ENCODE assay signal across 21 cellular contexts in genomic region chr2:164447660-164448059, GRCh38.
"Had no signal": no experiment of that assay in that cellular context is flagged by ENCODE, and none has a peak within 500 bp of the region (broad histone marks: within the 10 kb centered on the region; RNA-seq: fewer than 3 reads in every experiment).

No MANE protein-coding gene starts in this region.

- H3K36me3 ChIP-seq: colonic mucosa, left ventricle myocardium inferior, lower lobe of right lung, sigmoid colon, tibial nerve had no signal

- H3K4me3 ChIP-seq: colonic mucosa, hepatocyte, left ventricle myocardium inferior, lower lobe of right lung, sigmoid colon, skin epidermis, testis, tibial nerve had no signal

- H3K27ac Mint-ChIP-seq: memory B cell; natural killer cell treated with Interleukin-12 subunit alpha and Interleukin-12 subunit beta and Interleukin-15 and Interleukin-18, amount 100 ng/mL, for 72 hours; stimulated activated naive B cell treated with anti-CD40 and anti-IgM and Interleukin-4, amounts not matched to agents 10 μg/mL and 1 μg/mL and 100 μg/mL, for 72 hours; stimulated activated naive CD8-positive, alpha-beta T cell treated with anti-CD3 and anti-CD28 coated beads, Interleukin-15, amount 100 ng/mL, for 72 hours had no signal

- H3K27ac ChIP-seq: colonic mucosa, hepatocyte, left ventricle myocardium inferior, lower lobe of right lung, sigmoid colon, skin epidermis, testis, tibial nerve had no signal

- H2AFZ ChIP-seq: hepatocyte had no signal

- H3K4me1 ChIP-seq: colonic mucosa, left ventricle myocardium inferior, lower lobe of right lung, sigmoid colon, testis, tibial nerve had no signal

- H3K36me3 Mint-ChIP-seq: memory B cell; natural killer cell treated with Interleukin-12 subunit alpha and Interleukin-12 subunit beta and Interleukin-15 and Interleukin-18, amount 100 ng/mL, for 72 hours; stimulated activated naive B cell treated with anti-CD40 and anti-IgM and Interleukin-4, amounts not matched to agents 10 μg/mL and 1 μg/mL and 100 μg/mL, for 72 hours had no signal

- ATAC-seq: left cardiac atrium; lower lobe of right lung; natural killer cell treated with Interleukin-12 subunit alpha and Interleukin-12 subunit beta and Interleukin-15 and Interleukin-18, amount 100 ng/mL, for 72 hours; stimulated activated naive B cell treated with anti-CD40 and anti-IgM and Interleukin-4, amounts not matched to agents 10 μg/mL and 1 μg/mL and 100 μg/mL, for 72 hours; stimulated activated naive CD8-positive, alpha-beta T cell treated with anti-CD3 and anti-CD28 coated beads, Interleukin-15, amount 100 ng/mL, for 72 hours had no signal

- H3K27me3 ChIP-seq: colonic mucosa, hepatocyte, sigmoid colon, testis, tibial nerve had no signal

- H3K27me3 Mint-ChIP-seq: natural killer cell treated with Interleukin-12 subunit alpha and Interleukin-12 subunit beta and Interleukin-15 and Interleukin-18, amount 100 ng/mL, for 72 hours; stimulated activated naive B cell treated with anti-CD40 and anti-IgM and Interleukin-4, amounts not matched to agents 10 μg/mL and 1 μg/mL and 100 μg/mL, for 72 hours; stimulated activated naive CD8-positive, alpha-beta T cell treated with anti-CD3 and anti-CD28 coated beads, Interleukin-15, amount 100 ng/mL, for 72 hours had no signal

- H3K4me3 Mint-ChIP-seq: memory B cell; natural killer cell treated with Interleukin-12 subunit alpha and Interleukin-12 subunit beta and Interleukin-15 and Interleukin-18, amount 100 ng/mL, for 72 hours; stimulated activated naive B cell treated with anti-CD40 and anti-IgM and Interleukin-4, amounts not matched to agents 10 μg/mL and 1 μg/mL and 100 μg/mL, for 72 hours; stimulated activated naive CD8-positive, alpha-beta T cell treated with anti-CD3 and anti-CD28 coated beads, Interleukin-15, amount 100 ng/mL, for 72 hours had no signal

- FAIRE-seq: endothelial cell of umbilical vein, kidney had no signal

- H3K4me2 ChIP-seq: hepatocyte had no signal

- H3K4me1 Mint-ChIP-seq: memory B cell; stimulated activated naive B cell treated with anti-CD40 and anti-IgM and Interleukin-4, amounts not matched to agents 10 μg/mL and 1 μg/mL and 100 μg/mL, for 72 hours; stimulated activated naive CD8-positive, alpha-beta T cell treated with anti-CD3 and anti-CD28 coated beads, Interleukin-15, amount 100 ng/mL, for 72 hours had no signal

- H3K9me3 Mint-ChIP-seq: stimulated activated naive B cell treated with anti-CD40 and anti-IgM and Interleukin-4, amounts not matched to agents 10 μg/mL and 1 μg/mL and 100 μg/mL, for 72 hours had no signal

- H3K9me3 ChIP-seq: colonic mucosa, left ventricle myocardium inferior, lower lobe of right lung, sigmoid colon, testis, tibial nerve had no signal

- H3K79me2 ChIP-seq: hepatocyte had no signal

- DNase-seq: colonic mucosa; dermis blood vessel endothelial cell; foreskin melanocyte; head of caudate nucleus; kidney; left cardiac atrium; left ventricle myocardium inferior; lower lobe of right lung; midbrain; sigmoid colon; stimulated activated CD4-positive, alpha-beta T cell treated with anti-CD3 and anti-CD28 coated beads, Interleukin-2, amount 100 ng/mL, for 24 hours; stimulated activated CD4-positive, alpha-beta T cell treated with anti-CD3 and anti-CD28 coated beads, Interleukin-4, amount 100 ng/mL, for 4 hours; stimulated activated naive B cell treated with anti-CD40 and anti-IgM and Interleukin-4, amounts not matched to agents 10 μg/mL and 1 μg/mL and 100 μg/mL, for 72 hours; stimulated activated naive CD8-positive, alpha-beta T cell treated with anti-CD3 and anti-CD28 coated beads, Interleukin-15, amount 100 ng/mL, for 72 hours; testis had no signal
